12 cellular contexts compared by ENCODE assay signal in the genomic region with DNA sequence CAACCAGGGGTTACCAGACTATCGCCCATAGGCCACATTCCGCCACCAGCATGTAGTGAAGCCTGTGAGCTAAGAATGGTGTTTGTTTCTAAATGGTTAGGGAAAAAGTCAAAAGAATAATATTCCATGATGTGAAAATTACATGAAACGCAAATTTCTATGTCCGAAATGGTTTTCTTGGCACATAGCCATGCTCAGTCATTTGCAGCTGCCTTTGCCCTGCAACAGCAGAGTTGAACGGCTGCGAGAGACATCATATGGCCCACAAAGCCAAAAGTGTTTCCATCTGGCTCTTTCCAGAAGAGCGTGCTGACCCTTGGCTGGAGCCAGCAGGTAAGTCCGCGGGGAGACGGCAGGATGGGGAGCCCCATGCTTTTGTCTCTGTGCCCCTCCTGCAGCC.
"Had no signal": no experiment of that assay in that cellular context is flagged by ENCODE, and none has a peak within 500 bp of the region (broad histone marks: within the 10 kb centered on the region; RNA-seq: fewer than 3 reads in every experiment).

No MANE protein-coding gene starts in this region.

- ATAC-seq: activated T-cell treated with anti-CD3 and anti-CD28 coated beads, Interleukin-2, amount 50 U/mL, for 4 hours; esophagus mucosa; left colon; mucosa of descending colon had no signal

- H3K9me3 ChIP-seq: breast epithelium, mucosa of descending colon, stomach, thyroid gland, vagina had no signal

- H3K4me3 ChIP-seq: breast epithelium, mucosa of descending colon, stomach, thyroid gland, vagina had no signal

- H3K27ac ChIP-seq: stomach, thyroid gland, vagina, VCaP had no signal

- H3K27me3 ChIP-seq: breast epithelium, stomach, thyroid gland, vagina had no signal

- H3K4me1 ChIP-seq: breast epithelium, thyroid gland, vagina had no signal

- H3K36me3 ChIP-seq: breast epithelium had no signal

- DNase-seq: activated CD4-positive, alpha-beta memory T cell treated with anti-CD3 and anti-CD28 coated beads for 36 hours; activated naive CD8-positive, alpha-beta T cell treated with anti-CD3 and anti-CD28 coated beads, Interleukin-2, amount 10 ng/mL, durations not matched to agents 7 days and 5 days; activated T-cell treated with anti-CD3 and anti-CD28 coated beads, Interleukin-2, amount 50 U/mL, for 4 hours; left colon; mucosa of descending colon; nephron progenitor cell; stomach; thyroid gland had no signal
